Comparison of ENCODE assay signal across 19 cellular contexts in genomic region chr9:122860319-122861142, GRCh38. TPM values are rescaled to one million over a fixed set of nuclear protein-coding genes. Genes with fewer than 3 reads are reported as not detected.
DNase-seq lines count a peak whose midpoint lies in the region; TF ChIP-seq lines count a peak whose summit lies in the region.
"Had no signal": no experiment of that assay in that cellular context is flagged by ENCODE, and none has a peak within 500 bp of the region (broad histone marks: within the 10 kb centered on the region; RNA-seq: fewer than 3 reads in every experiment).

No MANE protein-coding gene starts in this region.

- no peaks in the 10 kb centered on the region for H3K9me3 Mint-ChIP-seq in activated CD4-positive, alpha-beta T cell treated with anti-CD3 and anti-CD28 coated beads, Interleukin-2, amount 10 ng/mL, durations not matched to agents 24 days and 14 days
- H3K9me3 Mint-ChIP-seq: CD4-positive, alpha-beta T cell had no signal

- H3K27me3 ChIP-seq in ascending aorta (no peaks in the 10 kb centered on the region), testis (no peaks in the 10 kb centered on the region)

- H3K9me3 ChIP-seq in ascending aorta = no peaks in the 10 kb centered on the region
- H3K9me3 ChIP-seq in testis = no peaks in the 10 kb centered on the region

- H3K27ac Mint-ChIP-seq in activated CD4-positive, alpha-beta T cell treated with anti-CD3 and anti-CD28 coated beads, Interleukin-2, amount 10 ng/mL, durations not matched to agents 24 days and 14 days = no peak overlapping the region
- H3K27ac Mint-ChIP-seq: B cell; CD4-positive, alpha-beta T cell; H9 had no signal

- intact Hi-C loops in ascending aorta (cut with DNase I) (no loop called here), testis (cut with DNase I; ENCODE audit: low total_unique reads) (no loop called here)
- intact Hi-C loops in activated CD4-positive, alpha-beta T cell treated with anti-CD3 and anti-CD28 coated beads, Interleukin-2, amount 10 ng/mL, durations not matched to agents 24 days and 14 days (cut with micrococcal nuclease) = no loop called here

- H3K36me3 ChIP-seq in ascending aorta (peaks cover 20 to 58% of the 10 kb centered on the region in 2 donors), testis (ENCODE audit: low read depth, missing control alignments) (no peaks in the 10 kb centered on the region)

- WGBS in testis, 2 donors = 89 to 97% methylated on average over 8 of the region's 8 CpGs

- TF ChIP-seq CTCF in ascending aorta (IDR thresholded peaks at IDR 0.05) = no peak
- no peak for TF ChIP-seq CTCF in testis (IDR thresholded peaks at IDR 0.05)

- peak overlapping the region; percentile 2 to 26 for H3K27ac ChIP-seq in ascending aorta
- H3K27ac ChIP-seq in testis = no peak overlapping the region

- H3K4me3 Mint-ChIP-seq in activated CD4-positive, alpha-beta T cell treated with anti-CD3 and anti-CD28 coated beads, Interleukin-2, amount 10 ng/mL, durations not matched to agents 24 days and 14 days = no peak overlapping the region
- H3K4me3 Mint-ChIP-seq: B cell; CD4-positive, alpha-beta T cell; H9 had no signal

- TF ChIP-seq POLR2A in testis (IDR thresholded peaks at IDR 0.05) = no peak

- H3K4me1 Mint-ChIP-seq in activated CD4-positive, alpha-beta T cell treated with anti-CD3 and anti-CD28 coated beads, Interleukin-2, amount 10 ng/mL, durations not matched to agents 24 days and 14 days = peaks cover 4% of the 10 kb centered on the region
- H3K4me1 Mint-ChIP-seq: B cell, H9 had no signal

- H3K36me3 Mint-ChIP-seq in activated CD4-positive, alpha-beta T cell treated with anti-CD3 and anti-CD28 coated beads, Interleukin-2, amount 10 ng/mL, durations not matched to agents 24 days and 14 days (ENCODE audit: low read depth) = peaks cover 48% of the 10 kb centered on the region

- no peak overlapping the region for H3K4me3 ChIP-seq in ascending aorta
- no peak overlapping the region for H3K4me3 ChIP-seq in testis
- H3K4me3 ChIP-seq: GM12878 had no signal

- DNase-seq in EH (ENCODE audit: low read depth) = peak; percentile 14
- no peak for DNase-seq in ascending aorta (ENCODE audit: low spot score in 2 of 2)
- DNase-seq in iris pigment epithelial cell (ENCODE audit: low read depth) = peak; percentile 18
- no peak for DNase-seq in activated CD4-positive, alpha-beta T cell treated with anti-CD3 and anti-CD28 coated beads, Interleukin-2, amount 10 ng/mL, durations not matched to agents 24 days and 14 days
- DNase-seq in testis = no peak
- DNase-seq in activated CD8-positive, alpha-beta memory T cell treated with anti-CD3 and anti-CD28 coated beads, Interleukin-2, amount 50 U/mL, for 48 hours = no peak
- DNase-seq in activated CD4-positive, alpha-beta T cell treated with anti-CD3 and anti-CD28 coated beads for 48 hours = no peak
- DNase-seq: CD4-positive, alpha-beta T cell; DMS79 treated with DMSO at 0.1 percent for 48 hours; GDM1; H9; Karpas-422; NCI-H1105 treated with DMSO at 0.1 percent for 48 hours; NCI-H187; NCI-H69; NK-92 treated with Interleukin-12 subunit alpha and Interleukin-12 subunit beta, amount 100 ng/mL, for 24 hours; RPMI8226 had no signal

- no peaks in the 10 kb centered on the region for H3K27me3 Mint-ChIP-seq in activated CD4-positive, alpha-beta T cell treated with anti-CD3 and anti-CD28 coated beads, Interleukin-2, amount 10 ng/mL, durations not matched to agents 24 days and 14 days
- H3K27me3 Mint-ChIP-seq: B cell; CD4-positive, alpha-beta T cell had no signal

- H3K4me1 ChIP-seq in ascending aorta (no peaks in the 10 kb centered on the region), testis (no peaks in the 10 kb centered on the region)

RNA-seq across cellular contexts. Expression of gene PDCL, which starts 32.1 kb away (rescaled TPM):
- total RNA-seq in ascending aorta (7.8 TPM), testis (10 to 100 TPM; 14.9 to 16.1 TPM)
- total RNA-seq in activated CD4-positive, alpha-beta T cell treated with anti-CD3 and anti-CD28 coated beads, Interleukin-2, amount 10 ng/mL, durations not matched to agents 24 days and 14 days = 21.1 TPM in 2 replicates
- polyA plus RNA-seq in testis (ENCODE audit: insufficient read depth, low read depth, low replicate concordance) = 10.7 TPM

RNA-seq across cellular contexts. Expression of gene RC3H2, which starts 44.6 kb away (rescaled TPM):
- total RNA-seq in ascending aorta (25.1 TPM), testis (10 to 100 TPM; 70.6 to 78.6 TPM)
- 39.7 and 40.2 TPM in 2 replicates for total RNA-seq in activated CD4-positive, alpha-beta T cell treated with anti-CD3 and anti-CD28 coated beads, Interleukin-2, amount 10 ng/mL, durations not matched to agents 24 days and 14 days
- 26.1 TPM for polyA plus RNA-seq in testis (ENCODE audit: insufficient read depth, low read depth, low replicate concordance)

RNA-seq across cellular contexts. Expression of gene ZBTB6, which starts 52.6 kb away (rescaled TPM):
- total RNA-seq in ascending aorta = 2.0 TPM
- 10.7 and 11.6 TPM in 2 replicates for total RNA-seq in activated CD4-positive, alpha-beta T cell treated with anti-CD3 and anti-CD28 coated beads, Interleukin-2, amount 10 ng/mL, durations not matched to agents 24 days and 14 days
- total RNA-seq in testis = 1 to 10 TPM; 9.1 to 9.2 TPM
- 7.2 TPM for polyA plus RNA-seq in testis (ENCODE audit: insufficient read depth, low read depth, low replicate concordance)

Comparison
In these comparisons a context has a peak if more than half of its experiments do, and no peak if none do; other contexts are left out.
1. DNase-seq: peak in EH (single experiment) and iris pigment epithelial cell (single experiment); none in ascending aorta (0 of 2), activated CD4-positive, alpha-beta T cell treated with anti-CD3 and anti-CD28 coated beads, Interleukin-2, amount 10 ng/mL, durations not matched to agents 24 days and 14 days (single experiment), testis (single experiment), activated CD8-positive, alpha-beta memory T cell treated with anti-CD3 and anti-CD28 coated beads, Interleukin-2, amount 50 U/mL, for 48 hours (single experiment) and activated CD4-positive, alpha-beta T cell treated with anti-CD3 and anti-CD28 coated beads for 48 hours (single experiment).
2. H3K27ac ChIP-seq: peak in ascending aorta (2 of 2); none in testis (0 of 2).